ENCODE assay signal across 18 cellular contexts in genomic region chr1:48757363-48757762, GRCh38. TPM values are rescaled to one million over a fixed set of nuclear protein-coding genes. Genes with fewer than 3 reads are reported as not detected.
A peak's percentile ranks its signal among the peaks of the same experiment; 100 is the strongest.
DNase-seq lines count a peak whose midpoint lies in the region; ATAC-seq and TF ChIP-seq lines count a peak whose summit lies in the region.
"Had no signal": no experiment of that assay in that cellular context is flagged by ENCODE, and none has a peak within 500 bp of the region (broad histone marks: within the 10 kb centered on the region; RNA-seq: fewer than 3 reads in every experiment).

No MANE protein-coding gene starts in this region.

- H3K4me3 ChIP-seq in GM23338 = no peak overlapping the region
- H3K4me3 ChIP-seq: BLaER1, PC-9 had no signal

- H2AFZ ChIP-seq in GM23338 = no peak overlapping the region
- H2AFZ ChIP-seq: PC-9 had no signal

- H3K4me2 ChIP-seq in GM23338 = peak overlapping the region; percentile 22; the same call in 1 of the 2 replicates
- H3K4me2 ChIP-seq: BLaER1, PC-9 had no signal

- DNase-seq in GM23338 (ENCODE audit: low spot score) (no peak), naive B cell (no peak), cerebellum (ENCODE audit: low spot score) (no peak), germinal center (ENCODE audit: low spot score) (no peak), NCI-H526 (lab: John Stamatoyannopoulos, UW) (no peak)
- DNase-seq: CD8-positive, alpha-beta memory T cell; GF-D8; H9; NCI-H1436 treated with DMSO at 0.1 percent for 48 hours; NCI-H345; NCI-H69; PC-9; T-cell had no signal

- H3K36me3 Mint-ChIP-seq in GM23338 (ENCODE audit: low read depth) = peaks cover 30% of the 10 kb centered on the region
- H3K36me3 Mint-ChIP-seq in naive B cell = peaks cover 38 to 56% of the 10 kb centered on the region in 2 donors

- H3K27me3 ChIP-seq in GM23338 (ENCODE audit: insufficient read depth) = no peaks in the 10 kb centered on the region
- H3K27me3 ChIP-seq: BLaER1 had no signal

- H3K36me3 ChIP-seq in GM23338 (ENCODE audit: insufficient read depth) = peaks cover 8% of the 10 kb centered on the region

- H3K9me3 Mint-ChIP-seq in GM23338 = no peaks in the 10 kb centered on the region
- H3K9me3 Mint-ChIP-seq in naive B cell = no peaks in the 10 kb centered on the region
- H3K9me3 Mint-ChIP-seq: H9, T-cell had no signal

- no peak overlapping the region for H3K27ac ChIP-seq in GM23338 (ENCODE audit: low read depth)
- H3K27ac ChIP-seq: BLaER1, HL-60, PC-9 had no signal

- ATAC-seq in GM18502 (IDR thresholded peaks at IDR 0.05; ENCODE audit: poor library complexity, unreplicated experiment) = peak; percentile 55
- peak; percentile 47 for ATAC-seq in GM18868 (IDR thresholded peaks at IDR 0.05; ENCODE audit: unreplicated experiment)
- ATAC-seq in GM23338 = no peak
- peak; percentile 47 to 59 for ATAC-seq in naive B cell (ENCODE audit: low read depth in 2 of 2)
- ATAC-seq: T-cell had no signal

- no peaks in the 10 kb centered on the region for H4K20me1 ChIP-seq in GM23338 (replicated peaks; ENCODE audit: insufficient read depth)

- no peaks in the 10 kb centered on the region for H3F3A ChIP-seq in GM23338 (replicated peaks; ENCODE audit: low read depth)

- H3K4me1 Mint-ChIP-seq in GM23338 (peaks cover 27% of the 10 kb centered on the region), naive B cell (peaks cover 69 to 89% (median 77%) of the 10 kb centered on the region in 3 donors)

- H3K79me2 ChIP-seq in GM23338 (replicated peaks; ENCODE audit: insufficient read depth) = no peaks in the 10 kb centered on the region

- peaks cover 4% of the 10 kb centered on the region for H3K27me3 Mint-ChIP-seq in GM23338 (ENCODE audit: insufficient read depth, low read depth, poor library complexity)
- H3K27me3 Mint-ChIP-seq in naive B cell = no peaks in the 10 kb centered on the region
- H3K27me3 Mint-ChIP-seq: T-cell had no signal

- no peak for TF ChIP-seq CTCF in GM23338 (conservative IDR thresholded peaks at IDR 0.05; ENCODE audit: low read depth in 2 of 2)

- no peak overlapping the region for H3K4me3 Mint-ChIP-seq in GM23338
- peak overlapping the region in 1 of 8 donors; percentile 16 for H3K4me3 Mint-ChIP-seq in naive B cell
- H3K4me3 Mint-ChIP-seq: CD8-positive, alpha-beta memory T cell; H9; T-cell had no signal

- H3K27ac Mint-ChIP-seq in GM23338 (no peak overlapping the region), naive B cell (peak overlapping the region; percentile 16 to 91 (median 83))
- H3K27ac Mint-ChIP-seq: H9, T-cell had no signal

- peaks cover 16% of the 10 kb centered on the region; the same call in 1 of the 2 replicates for H3K4me1 ChIP-seq in GM23338 (ENCODE audit: insufficient read depth)
- H3K4me1 ChIP-seq: BLaER1 had no signal

- H3K9me2 ChIP-seq in GM23338 (ENCODE audit: insufficient read depth) = peaks cover 9% of the 10 kb centered on the region; the same call in 1 of the 2 replicates

TF ChIP-seq in GM23338, 12 proteins besides CTCF, POLR2A, EP300 and RAD21 (continues in another document):
- TF ChIP-seq POLR2AphosphoS5 (IDR thresholded peaks at IDR 0.05; ENCODE audit: low read depth) = no peak
- TF ChIP-seq NANOG (IDR thresholded peaks at IDR 0.05; ENCODE audit: borderline replicate concordance) = no peak
- TF ChIP-seq STAT1 (IDR thresholded peaks at IDR 0.05; ENCODE audit: unreplicated experiment) = no peak
- no peak for TF ChIP-seq ZNF331 (CRISPR knock-in tag; IDR thresholded peaks at IDR 0.05; ENCODE audit: low read depth)
- no peak for TF ChIP-seq ETS1 (IDR thresholded peaks at IDR 0.05)
- no peak for TF ChIP-seq EZH2phosphoT487 (IDR thresholded peaks at IDR 0.05; ENCODE audit: unreplicated experiment)
- TF ChIP-seq EZH2 (IDR thresholded peaks at IDR 0.05; ENCODE audit: low read depth, unreplicated experiment) = no peak
- no peak for TF ChIP-seq CREB1 (CRISPR knock-in tag; IDR thresholded peaks at IDR 0.05; ENCODE audit: low read depth)
- no peak for TF ChIP-seq JUNB (IDR thresholded peaks at IDR 0.05; ENCODE audit: unreplicated experiment)
- no peak for TF ChIP-seq ZNF462 (CRISPR knock-in tag; IDR thresholded peaks at IDR 0.05)
- no peak for TF ChIP-seq ZNF114 (CRISPR knock-in tag; IDR thresholded peaks at IDR 0.05)

RNA-seq across cellular contexts. Expression of gene BEND5, which starts 19.3 kb away (rescaled TPM):
- 5.7 and 6.8 TPM in 2 replicates for total RNA-seq in GM23338 (2014; rRNA removed; shearing (Covaris generic))
- polyA plus RNA-seq in GM23338 (2016; fragmentation: Nextera tagmentation; extraction: Ambion mirVana) = 12.3 TPM in 2 replicates
- 10 to 100 TPM; 38.1 to 62.9 (median 48.8) TPM for polyA plus RNA-seq in naive B cell (ENCODE audit: low read depth in 6 of 6)
- total RNA-seq in cerebellum = 17.6 TPM
- total RNA-seq: PC-9, SK-MEL-5 had no signal
